1 cellular context compared by ENCODE assay signal in the genomic region with DNA sequence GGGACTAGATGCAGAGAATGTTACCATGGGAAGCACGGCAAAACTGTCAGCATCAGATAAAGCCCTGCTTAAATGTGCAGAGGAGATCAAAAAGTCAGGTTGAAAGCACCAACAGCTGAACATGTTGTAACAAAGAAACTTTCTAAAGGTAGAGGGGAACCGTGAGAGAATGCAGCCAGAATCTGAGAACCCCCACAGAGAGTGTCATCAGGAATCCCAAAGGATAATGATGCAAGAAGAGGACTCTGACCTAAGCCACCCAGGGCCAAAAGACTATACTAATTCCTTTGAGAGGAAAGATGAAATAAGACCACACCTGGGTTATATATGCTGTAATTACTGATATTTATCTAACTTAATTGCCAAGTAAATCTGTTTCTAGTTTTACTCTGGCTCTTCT.
TF ChIP-seq lines count a peak whose summit lies in the region.

No MANE protein-coding gene starts in this region.

TF ChIP-seq in HepG2, 621 proteins besides CTCF, POLR2A, EP300 and RAD21 (continued from another document):
- no peak for TF ChIP-seq SOX6 (IDR thresholded peaks at IDR 0.05)
- peak; percentile 20; the same call in 1 of the 2 replicates for TF ChIP-seq SOX6 (CRISPR knock-in tag; IDR thresholded peaks at IDR 0.05)
- TF ChIP-seq ZNF652 (CRISPR knock-in tag; IDR thresholded peaks at IDR 0.05; ENCODE audit: borderline replicate concordance, low read depth) = no peak
- 0 out of 2 replicates have a peak, but pooled peaks have one; percentile 29 for TF ChIP-seq FOSL2 (CRISPR knock-in tag; IDR thresholded peaks at IDR 0.05)
- no peak for TF ChIP-seq TERF1 (CRISPR knock-in tag; IDR thresholded peaks at IDR 0.05)
- TF ChIP-seq HNF4A (CRISPR knock-in tag; IDR thresholded peaks at IDR 0.05) = peak; percentile 69; the same call in 1 of the 2 replicates
- TF ChIP-seq HDAC2 (CRISPR knock-in tag; IDR thresholded peaks at IDR 0.05) = 0 out of 2 replicates have a peak, but pooled peaks have one; percentile 40
- TF ChIP-seq FOXJ3 (CRISPR knock-in tag; IDR thresholded peaks at IDR 0.05; ENCODE audit: borderline replicate concordance) = 0 out of 2 replicates have a peak, but pooled peaks have one; percentile 9
- no peak for TF ChIP-seq SYNCRIP (IDR thresholded peaks at IDR 0.05; ENCODE audit: insufficient read depth, low read depth, low read length)
- TF ChIP-seq NCOR1 (IDR thresholded peaks at IDR 0.05; ENCODE audit: borderline replicate concordance, low read length) = peak; percentile 53; the same call in 1 of the 2 replicates
- TF ChIP-seq, protein P1, sequence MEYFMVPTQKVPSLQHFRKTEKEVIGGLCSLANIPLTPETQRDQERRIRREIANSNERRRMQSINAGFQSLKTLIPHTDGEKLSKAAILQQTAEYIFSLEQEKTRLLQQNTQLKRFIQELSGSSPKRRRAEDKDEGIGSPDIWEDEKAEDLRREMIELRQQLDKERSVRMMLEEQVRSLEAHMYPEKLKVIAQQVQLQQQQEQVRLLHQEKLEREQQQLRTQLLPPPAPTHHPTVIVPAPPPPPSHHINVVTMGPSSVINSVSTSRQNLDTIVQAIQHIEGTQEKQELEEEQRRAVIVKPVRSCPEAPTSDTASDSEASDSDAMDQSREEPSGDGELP (IDR thresholded peaks at IDR 0.05; ENCODE audit: borderline replicate concordance, low read depth) = 0 out of 2 replicates have a peak, but pooled peaks have one; percentile 26
- TF ChIP-seq ZBTB26 (CRISPR knock-in tag; IDR thresholded peaks at IDR 0.05; ENCODE audit: borderline replicate concordance) = no peak
- peak; percentile 80; the same call in 1 of the 2 replicates for TF ChIP-seq CEBPB (IDR thresholded peaks at IDR 0.05; ENCODE audit: borderline replicate concordance, low read depth, low read length)
- TF ChIP-seq, protein P2, sequence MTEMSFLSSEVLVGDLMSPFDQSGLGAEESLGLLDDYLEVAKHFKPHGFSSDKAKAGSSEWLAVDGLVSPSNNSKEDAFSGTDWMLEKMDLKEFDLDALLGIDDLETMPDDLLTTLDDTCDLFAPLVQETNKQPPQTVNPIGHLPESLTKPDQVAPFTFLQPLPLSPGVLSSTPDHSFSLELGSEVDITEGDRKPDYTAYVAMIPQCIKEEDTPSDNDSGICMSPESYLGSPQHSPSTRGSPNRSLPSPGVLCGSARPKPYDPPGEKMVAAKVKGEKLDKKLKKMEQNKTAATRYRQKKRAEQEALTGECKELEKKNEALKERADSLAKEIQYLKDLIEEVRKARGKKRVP (CRISPR knock-in tag; IDR thresholded peaks at IDR 0.05) = peak in 1 of 2 experiments; percentile 80; a peak in 2 of 4 replicates
- peak; percentile 40 for TF ChIP-seq TEAD3 (CRISPR knock-in tag; optimal IDR thresholded peaks at IDR 0.05; ENCODE audit: borderline replicate concordance)
- TF ChIP-seq DMAP1 (CRISPR knock-in tag; IDR thresholded peaks at IDR 0.05) = no peak
- no peak for TF ChIP-seq CHD4 (IDR thresholded peaks at IDR 0.05; ENCODE audit: borderline replicate concordance, low read length)
- TF ChIP-seq GATAD2A (CRISPR knock-in tag; IDR thresholded peaks at IDR 0.05) = peak; percentile 34
